Comparison of ENCODE assay signal across 1 cellular context in genomic region chr4:57084360-57084759, GRCh38.
TF ChIP-seq lines count a peak whose summit lies in the region.

No MANE protein-coding gene starts in this region.

TF ChIP-seq in K562, 482 proteins besides CTCF, POLR2A, EP300 and RAD21 (continued from another document):
- TF ChIP-seq TSHZ1 (CRISPR knock-in tag; IDR thresholded peaks at IDR 0.05): no peak
